In genomic region chr11:332651-333480, GRCh38 we compare ENCODE assay signal across 24 cellular contexts. TPM values are rescaled to one million over a fixed set of nuclear protein-coding genes. Genes with fewer than 3 reads are reported as not detected.
DNase-seq lines count a peak whose midpoint lies in the region; ATAC-seq, FAIRE-seq and TF ChIP-seq lines count a peak whose summit lies in the region.
"Had no signal": no experiment of that assay in that cellular context is flagged by ENCODE, and none has a peak within 500 bp of the region (broad histone marks: within the 10 kb centered on the region; RNA-seq: fewer than 3 reads in every experiment).

No MANE protein-coding gene starts in this region.

- DNase-seq in HepG2 (ENCODE audit: low spot score), result no peak
- DNase-seq in right lobe of liver, result no peak
- no peak for DNase-seq in activated naive CD8-positive, alpha-beta T cell treated with anti-CD3 and anti-CD28 coated beads for 36 hours
- DNase-seq in mesenchymal stem cell, result no peak
- no peak for DNase-seq in A172 (ENCODE audit: low spot score)
- DNase-seq in NCI-H526 (lab: John Stamatoyannopoulos, UW), result no peak
- DNase-seq in HPDE6-E6E7 (ENCODE audit: extremely low spot score), result no peak
- DNase-seq: NCI-H1048, NCI-H1930, NCI-H226, NCI-H82, nephron progenitor cell, OCI-M1 had no signal

- no peaks in the 10 kb centered on the region for H3K79me2 ChIP-seq in HepG2 (ENCODE audit: insufficient read depth, low read length)

- no peaks in the 10 kb centered on the region for H4K20me1 ChIP-seq in HepG2 (ENCODE audit: insufficient read depth, low read length)

- TF ChIP-seq RAD21 in HepG2 (CRISPR knock-in tag; IDR thresholded peaks at IDR 0.05), result no peak

- H3K4me1 Mint-ChIP-seq in activated naive CD8-positive, alpha-beta T cell treated with anti-CD3 and anti-CD28 coated beads for 36 hours, result peaks cover 56% of the 10 kb centered on the region

- no peak overlapping the region for H2AFZ ChIP-seq in HepG2 (ENCODE audit: low read length)
- H2AFZ ChIP-seq in mesenchymal stem cell (ENCODE audit: low read depth, low read length), result no peak overlapping the region

- H3K9me3 ChIP-seq in HepG2 (ENCODE audit: low read length) (no peaks in the 10 kb centered on the region), right lobe of liver (no peaks in the 10 kb centered on the region), mesenchymal stem cell (ENCODE audit: control insufficient read depth, low read length) (no peaks in the 10 kb centered on the region)
- H3K9me3 ChIP-seq: HAP-1 had no signal

- no peak overlapping the region for H2AK5ac ChIP-seq in mesenchymal stem cell (ENCODE audit: low read length, severe bottlenecking)

- CTCF ChIA-PET in HepG2 (lab: Yijun Ruan, JAX; ENCODE audit: low intra/inter-chr PET ratio, low total read pairs), result no interaction called here

- peak overlapping the region in 1 of 2 experiments; percentile 47 for H2BK12ac ChIP-seq in mesenchymal stem cell (ENCODE audit: low read length in 2 of 2)

- H4K8ac ChIP-seq in mesenchymal stem cell (ENCODE audit: low read length), result no peak overlapping the region

- no TSS peak for BruUV-seq in HepG2 (replicated peaks; lab: Mats Ljungman, UMichigan)

- TF ChIP-seq EP300 in HepG2 (IDR thresholded peaks at IDR 0.05; ENCODE audit: low read depth in 2 of 2, low read length in 2 of 2) (no peak), HepG2 (CRISPR knock-in tag; IDR thresholded peaks at IDR 0.05; ENCODE audit: borderline replicate concordance) (no peak)

- H3K18ac ChIP-seq in mesenchymal stem cell (ENCODE audit: low read depth in 1 of 2, low read length in 2 of 2), result no peak overlapping the region

- POLR2A ChIA-PET in HepG2 (lab: Yijun Ruan, JAX), result interaction anchor here (1.1 to 1.2 kb wide), 2 partner anchors 16 to 23 kb away, joined by 3 read pairs; no protein-coding TSS in a partner anchor

- H3K23ac ChIP-seq in mesenchymal stem cell (ENCODE audit: low read length in 2 of 2), result no peak overlapping the region

- H3K36me3 ChIP-seq in HepG2 (replicated peaks in 1 of 2; ENCODE audit: control insufficient read depth in 1 of 2, insufficient read depth in 2 of 2, low read length in 2 of 2) (no peaks in the 10 kb centered on the region), right lobe of liver (no peaks in the 10 kb centered on the region), mesenchymal stem cell (ENCODE audit: control insufficient read depth in 1 of 2, insufficient read depth in 2 of 2, low read depth in 1 of 2, low read length in 2 of 2) (no peaks in the 10 kb centered on the region)
- H3K36me3 ChIP-seq: HAP-1 had no signal

- peaks cover 50% of the 10 kb centered on the region for H3K4me1 ChIP-seq in HepG2 (ENCODE audit: insufficient read depth, low read length)
- H3K4me1 ChIP-seq in right lobe of liver, result peaks cover 0 to 12% (median 2%) of the 10 kb centered on the region in 4 donors
- H3K4me1 ChIP-seq in mesenchymal stem cell (ENCODE audit: control insufficient read depth, insufficient read depth, low read depth, low read length), result peaks cover 16% of the 10 kb centered on the region

- WGBS in HepG2 (ENCODE audit: low lambda C conversion rate), result 82% methylated on average over 18 of the region's 23 CpGs
- whole genome bisulfite sequencing in right lobe of liver (ENCODE audit: insufficient coverage, low coverage, low lambda C conversion rate, missing lambda C conversion rate), result no CpG with 5 or more reads among the region's 23 CpGs
- 97% methylated on average over 23 of the region's 23 CpGs for WGBS in mesenchymal stem cell

- H2BK5ac ChIP-seq in mesenchymal stem cell (ENCODE audit: low read depth, low read length, poor library complexity, severe bottlenecking), result no peak overlapping the region

- H3K27me3 Mint-ChIP-seq in activated naive CD8-positive, alpha-beta T cell treated with anti-CD3 and anti-CD28 coated beads for 36 hours, result peaks cover 4% of the 10 kb centered on the region
- H3K27me3 Mint-ChIP-seq: brain, memory B cell had no signal

- no peak overlapping the region for H3K4me3 Mint-ChIP-seq in activated naive CD8-positive, alpha-beta T cell treated with anti-CD3 and anti-CD28 coated beads for 36 hours
- H3K4me3 Mint-ChIP-seq: memory B cell; stimulated activated effector memory CD8-positive, alpha-beta T cell treated with anti-CD3 and anti-CD28 coated beads, Interleukin-12 subunit alpha, Interleukin-12 subunit beta, amount 100 ng/mL, for 72 hours had no signal

- H3K4ac ChIP-seq in mesenchymal stem cell (ENCODE audit: low read depth in 1 of 2, low read length in 2 of 2), result no peak overlapping the region

- in situ Hi-C loops in HepG2 (cut with HindIII; ENCODE audit: extremely low pct_ligation_motif_present, low pct_unique_long_range_greater_than_20kb), result no loop called here

- H3K4me3 ChIP-seq in HepG2 (replicated peaks in 1 of 3; ENCODE audit: insufficient read depth in 1 of 3, low read depth in 2 of 3, low read length in 3 of 3) (no peak overlapping the region), right lobe of liver (no peak overlapping the region), mesenchymal stem cell (ENCODE audit: insufficient read depth in 1 of 2, low read depth in 1 of 2, low read length in 2 of 2) (no peak overlapping the region)
- H3K4me3 ChIP-seq: HAP-1 had no signal

- no peaks in the 10 kb centered on the region for H3K79me1 ChIP-seq in mesenchymal stem cell (replicated peaks; ENCODE audit: low read length, poor library complexity, severe bottlenecking)

- no peak overlapping the region for H3K4me2 ChIP-seq in HepG2 (ENCODE audit: low read depth, low read length)
- H3K4me2 ChIP-seq in mesenchymal stem cell (ENCODE audit: low read length, poor library complexity, severe bottlenecking), result no peak overlapping the region

- H3K27ac ChIP-seq in HepG2 (ENCODE audit: extremely low read length, insufficient read depth, low read length) (no peak overlapping the region), right lobe of liver (no peak overlapping the region), mesenchymal stem cell (ENCODE audit: low read length, poor library complexity, severe bottlenecking) (no peak overlapping the region)

- no peak overlapping the region for H2BK120ac ChIP-seq in mesenchymal stem cell (ENCODE audit: low read depth, low read length)

- H3K14ac ChIP-seq in mesenchymal stem cell (ENCODE audit: low read length in 2 of 2), result no peak overlapping the region

- no peak overlapping the region for H3K9ac ChIP-seq in HepG2 (ENCODE audit: insufficient read depth, low read depth, low read length)
- no peak overlapping the region for H3K9ac ChIP-seq in mesenchymal stem cell (ENCODE audit: low read length)

- H3K27ac Mint-ChIP-seq in activated naive CD8-positive, alpha-beta T cell treated with anti-CD3 and anti-CD28 coated beads for 36 hours, result peak overlapping the region; percentile 16
- H3K27ac Mint-ChIP-seq: activated naive CD4-positive, alpha-beta T cell treated with anti-CD3 and anti-CD28 coated beads, Interleukin-2, amount 50 U/mL, for 72 hours; memory B cell; stimulated activated effector memory CD8-positive, alpha-beta T cell treated with anti-CD3 and anti-CD28 coated beads, Interleukin-12 subunit alpha, Interleukin-12 subunit beta, amount 100 ng/mL, for 72 hours had no signal

- H3K9me3 Mint-ChIP-seq in activated naive CD8-positive, alpha-beta T cell treated with anti-CD3 and anti-CD28 coated beads for 36 hours, result peaks cover 8% of the 10 kb centered on the region
- H3K9me3 Mint-ChIP-seq: activated naive CD4-positive, alpha-beta T cell treated with anti-CD3 and anti-CD28 coated beads, Interleukin-2, amount 50 U/mL, for 72 hours; memory B cell; stimulated activated effector memory CD8-positive, alpha-beta T cell treated with anti-CD3 and anti-CD28 coated beads, Interleukin-12 subunit alpha, Interleukin-12 subunit beta, amount 100 ng/mL, for 72 hours had no signal

- FAIRE-seq in HepG2 (lab: Jason Lieb, UNC), result no peak
- FAIRE-seq: colon had no signal

- H3K27me3 ChIP-seq in HepG2 (ENCODE audit: control insufficient read depth in 1 of 2, insufficient read depth in 2 of 2, low read length in 2 of 2) (peaks cover 0 to 13% of the 10 kb centered on the region in 2 experiments; a peak in 3 of 5 replicates), right lobe of liver (no peaks in the 10 kb centered on the region), mesenchymal stem cell (ENCODE audit: control insufficient read depth in 1 of 2, insufficient read depth in 1 of 2, low read length in 2 of 2) (no peaks in the 10 kb centered on the region)

- TF ChIP-seq POLR2A in HepG2 (IDR thresholded peaks at IDR 0.05; ENCODE audit: insufficient read depth in 1 of 2, low read depth in 2 of 2, low read length in 2 of 2), result no peak
- no peak for TF ChIP-seq POLR2A in right lobe of liver (IDR thresholded peaks at IDR 0.05)

- intact Hi-C loops in HepG2 (cut with micrococcal nuclease; ENCODE audit: unreplicated experiment) (no loop called here), right lobe of liver (cut with DNase I) (no loop called here)

- no peak for TF ChIP-seq CTCF in HepG2 (CRISPR knock-in tag; IDR thresholded peaks at IDR 0.05)
- TF ChIP-seq CTCF in right lobe of liver (IDR thresholded peaks at IDR 0.05), result no peak

- no peak overlapping the region for H2BK15ac ChIP-seq in mesenchymal stem cell (ENCODE audit: low read depth, poor library complexity, severe bottlenecking)

- ATAC-seq in HepG2 (no peak), right lobe of liver (no peak)
- ATAC-seq: activated CD4-positive, CD25-positive, alpha-beta regulatory T cell treated with anti-CD3 and anti-CD28 coated beads, Interleukin-2, amount 50 U/mL, for 24 hours; activated naive CD4-positive, alpha-beta T cell treated with anti-CD3 and anti-CD28 coated beads, Interleukin-2, amount 50 U/mL, for 72 hours; Right ventricle myocardium inferior; stimulated activated effector memory CD8-positive, alpha-beta T cell treated with anti-CD3 and anti-CD28 coated beads, Interleukin-12 subunit alpha, Interleukin-12 subunit beta, amount 100 ng/mL, for 72 hours had no signal

- peaks cover 11% of the 10 kb centered on the region for H3K36me3 Mint-ChIP-seq in activated naive CD8-positive, alpha-beta T cell treated with anti-CD3 and anti-CD28 coated beads for 36 hours
- H3K36me3 Mint-ChIP-seq: brain, memory B cell had no signal

- H4K91ac ChIP-seq in mesenchymal stem cell (ENCODE audit: low read length), result peak overlapping the region; percentile 74

RNA-seq across cellular contexts. Expression of gene IFITM3, which starts 12.2 kb away (rescaled TPM):
- total RNA-seq in HepG2 (2016; rRNA removed; fragmentation: Illumina TruSeq; extraction: Trizol), result 30.0 and 52.6 TPM in 2 replicates
- total RNA-seq in HepG2 (2016; cell fraction: cytosol; rRNA removed; fragmentation: Illumina TruSeq; extraction: Trizol; ENCODE audit: low read depth), result 16.1 and 19.2 TPM in 2 replicates
- total RNA-seq in HepG2 (2016; cell fraction: insoluble cytoplasmic fraction; rRNA removed; fragmentation: Illumina TruSeq; extraction: Trizol), result 27.9 and 45.1 TPM in 2 replicates
- total RNA-seq in HepG2 (2016; cell fraction: membrane; rRNA removed; fragmentation: Illumina TruSeq; extraction: Trizol), result 15.2 and 16.4 TPM in 2 replicates
- total RNA-seq in HepG2 (2016; cell fraction: nucleus; rRNA removed; fragmentation: Illumina TruSeq; extraction: Trizol), result 36.7 and 42.1 TPM in 2 replicates
- polyA plus RNA-seq in HepG2 (2011; rRNA removed), result 163 and 182 TPM in 2 replicates
- polyA plus RNA-seq in HepG2 (2011; cell fraction: cytosol; rRNA removed), result 316 and 459 TPM in 2 replicates
- polyA plus RNA-seq in HepG2 (2011; cell fraction: nucleus; rRNA removed), result 94.3 and 120 TPM in 2 replicates
- polyA plus RNA-seq in HepG2 (2012), result 183 and 441 TPM in 2 replicates
- polyA plus RNA-seq in HepG2 (2016; cell fraction: cytosol; fragmentation: Illumina TruSeq; extraction: Trizol; ENCODE audit: low read depth), result 87.8 and 96.5 TPM in 2 replicates
- 109 and 136 TPM in 2 replicates for polyA plus RNA-seq in HepG2 (2016; cell fraction: insoluble cytoplasmic fraction; fragmentation: Illumina TruSeq; extraction: Trizol; ENCODE audit: low read depth)
- 64.1 and 65.9 TPM in 2 replicates for polyA plus RNA-seq in HepG2 (2016; cell fraction: membrane; fragmentation: Illumina TruSeq; extraction: Trizol; ENCODE audit: low read depth)
- polyA plus RNA-seq in HepG2 (2016; cell fraction: nucleus; fragmentation: Illumina TruSeq; extraction: Trizol; ENCODE audit: insufficient read depth, low read depth), result 219 and 229 TPM in 2 replicates
- 405 and 668 TPM in 2 replicates for polyA minus RNA-seq in HepG2 (2011; rRNA and poly(A)+ RNA removed; ENCODE audit: low replicate concordance)
- polyA minus RNA-seq in HepG2 (2011; cell fraction: cytosol; rRNA and poly(A)+ RNA removed), result 180 and 184 TPM in 2 replicates
- polyA minus RNA-seq in HepG2 (2011; cell fraction: nucleus; rRNA and poly(A)+ RNA removed), result 31.3 and 46.7 TPM in 2 replicates
- total RNA-seq in right lobe of liver, result 1,000 to 10,000 TPM in 1 of 6 experiments, 100 to 1,000 TPM in 5; 445 to 1,124 (median 694) TPM
- total RNA-seq in activated naive CD8-positive, alpha-beta T cell treated with anti-CD3 and anti-CD28 coated beads for 36 hours, result 10 to 100 TPM; 93.0 to 96.1 TPM
- polyA plus RNA-seq in mesenchymal stem cell (2013, experiment 1 of 2), result 2,969 TPM
- 2,910 TPM for polyA plus RNA-seq in mesenchymal stem cell (2013, experiment 2 of 2)
- total RNA-seq in A172 (2014; rRNA removed; shearing (Covaris generic)), result 63.1 and 73.6 TPM in 2 replicates

RNA-seq across cellular contexts. Expression of gene IFITM1, which starts 19.0 kb away (rescaled TPM):
- total RNA-seq in HepG2 (2016; rRNA removed; fragmentation: Illumina TruSeq; extraction: Trizol) (0.38 TPM in 1 of 2 replicates, not detected in the other), right lobe of liver (100 to 1,000 TPM in 2 of 6 experiments, 10 to 100 TPM in 4; 15.7 to 159 (median 72.5) TPM)
- not detected in 2 replicates for total RNA-seq in HepG2 (2016; cell fraction: cytosol; rRNA removed; fragmentation: Illumina TruSeq; extraction: Trizol; ENCODE audit: low read depth)
- total RNA-seq in HepG2 (2016; cell fraction: insoluble cytoplasmic fraction; rRNA removed; fragmentation: Illumina TruSeq; extraction: Trizol), result 0.24 TPM in 1 of 2 replicates, not detected in the other
- total RNA-seq in HepG2 (2016; cell fraction: membrane; rRNA removed; fragmentation: Illumina TruSeq; extraction: Trizol), result 0.34 TPM in 1 of 2 replicates, not detected in the other
- total RNA-seq in HepG2 (2016; cell fraction: nucleus; rRNA removed; fragmentation: Illumina TruSeq; extraction: Trizol), result not detected in 2 replicates
- 11.1 and 18.7 TPM in 2 replicates for polyA plus RNA-seq in HepG2 (2011; rRNA removed)
- polyA plus RNA-seq in HepG2 (2011; cell fraction: cytosol; rRNA removed), result 15.6 and 17.2 TPM in 2 replicates
- 4.5 and 6.7 TPM in 2 replicates for polyA plus RNA-seq in HepG2 (2011; cell fraction: nucleus; rRNA removed)
- polyA plus RNA-seq in HepG2 (2012), result 5.0 and 18.1 TPM in 2 replicates
- 0.40 and 0.62 TPM in 2 replicates for polyA plus RNA-seq in HepG2 (2016; cell fraction: cytosol; fragmentation: Illumina TruSeq; extraction: Trizol; ENCODE audit: low read depth)
- not detected in 2 replicates for polyA plus RNA-seq in HepG2 (2016; cell fraction: insoluble cytoplasmic fraction; fragmentation: Illumina TruSeq; extraction: Trizol; ENCODE audit: low read depth)
- polyA plus RNA-seq in HepG2 (2016; cell fraction: membrane; fragmentation: Illumina TruSeq; extraction: Trizol; ENCODE audit: low read depth), result 0.41 TPM in 1 of 2 replicates, not detected in the other
- polyA plus RNA-seq in HepG2 (2016; cell fraction: nucleus; fragmentation: Illumina TruSeq; extraction: Trizol; ENCODE audit: insufficient read depth, low read depth), result 0.85 and 1.3 TPM in 2 replicates
- 15.4 and 536 TPM in 2 replicates for polyA minus RNA-seq in HepG2 (2011; rRNA and poly(A)+ RNA removed; ENCODE audit: low replicate concordance)
- 4.5 and 5.8 TPM in 2 replicates for polyA minus RNA-seq in HepG2 (2011; cell fraction: cytosol; rRNA and poly(A)+ RNA removed)
- polyA minus RNA-seq in HepG2 (2011; cell fraction: nucleus; rRNA and poly(A)+ RNA removed), result 1.5 and 2.7 TPM in 2 replicates
- 100 to 1,000 TPM; 345 to 356 TPM for total RNA-seq in activated naive CD8-positive, alpha-beta T cell treated with anti-CD3 and anti-CD28 coated beads for 36 hours
- polyA plus RNA-seq in mesenchymal stem cell (2013, experiment 1 of 2), result 395 TPM
- polyA plus RNA-seq in mesenchymal stem cell (2013, experiment 2 of 2), result 368 TPM
- 3.1 and 4.5 TPM in 2 replicates for total RNA-seq in A172 (2014; rRNA removed; shearing (Covaris generic))

RNA-seq across cellular contexts. Expression of gene IFITM2, which starts 25.2 kb away (rescaled TPM):
- total RNA-seq in HepG2 (2016; rRNA removed; fragmentation: Illumina TruSeq; extraction: Trizol), result 10.4 and 13.8 TPM in 2 replicates
- 4.6 and 5.5 TPM in 2 replicates for total RNA-seq in HepG2 (2016; cell fraction: cytosol; rRNA removed; fragmentation: Illumina TruSeq; extraction: Trizol; ENCODE audit: low read depth)
- 11.6 and 12.1 TPM in 2 replicates for total RNA-seq in HepG2 (2016; cell fraction: insoluble cytoplasmic fraction; rRNA removed; fragmentation: Illumina TruSeq; extraction: Trizol)
- 5.2 and 7.6 TPM in 2 replicates for total RNA-seq in HepG2 (2016; cell fraction: membrane; rRNA removed; fragmentation: Illumina TruSeq; extraction: Trizol)
- total RNA-seq in HepG2 (2016; cell fraction: nucleus; rRNA removed; fragmentation: Illumina TruSeq; extraction: Trizol), result 6.0 and 9.0 TPM in 2 replicates
- polyA plus RNA-seq in HepG2 (2011; rRNA removed), result 267 and 289 TPM in 2 replicates
- 371 and 454 TPM in 2 replicates for polyA plus RNA-seq in HepG2 (2011; cell fraction: cytosol; rRNA removed)
- polyA plus RNA-seq in HepG2 (2011; cell fraction: nucleus; rRNA removed), result 88.0 and 115 TPM in 2 replicates
- polyA plus RNA-seq in HepG2 (2012), result 111 and 258 TPM in 2 replicates
- polyA plus RNA-seq in HepG2 (2016; cell fraction: cytosol; fragmentation: Illumina TruSeq; extraction: Trizol; ENCODE audit: low read depth), result 23.4 and 27.5 TPM in 2 replicates
- polyA plus RNA-seq in HepG2 (2016; cell fraction: insoluble cytoplasmic fraction; fragmentation: Illumina TruSeq; extraction: Trizol; ENCODE audit: low read depth), result 52.2 and 56.6 TPM in 2 replicates
- polyA plus RNA-seq in HepG2 (2016; cell fraction: membrane; fragmentation: Illumina TruSeq; extraction: Trizol; ENCODE audit: low read depth), result 26.5 and 30.4 TPM in 2 replicates
- 46.2 and 58.7 TPM in 2 replicates for polyA plus RNA-seq in HepG2 (2016; cell fraction: nucleus; fragmentation: Illumina TruSeq; extraction: Trizol; ENCODE audit: insufficient read depth, low read depth)
- 409 and 521 TPM in 2 replicates for polyA minus RNA-seq in HepG2 (2011; rRNA and poly(A)+ RNA removed; ENCODE audit: low replicate concordance)
- polyA minus RNA-seq in HepG2 (2011; cell fraction: cytosol; rRNA and poly(A)+ RNA removed), result 52.0 and 52.6 TPM in 2 replicates
- 21.9 and 27.4 TPM in 2 replicates for polyA minus RNA-seq in HepG2 (2011; cell fraction: nucleus; rRNA and poly(A)+ RNA removed)
- 100 to 1,000 TPM; 157 to 624 (median 390) TPM for total RNA-seq in right lobe of liver
- total RNA-seq in activated naive CD8-positive, alpha-beta T cell treated with anti-CD3 and anti-CD28 coated beads for 36 hours, result 100 to 1,000 TPM; 474 to 496 TPM
- 1,548 TPM for polyA plus RNA-seq in mesenchymal stem cell (2013, experiment 1 of 2)
- 1,588 TPM for polyA plus RNA-seq in mesenchymal stem cell (2013, experiment 2 of 2)
- total RNA-seq in A172 (2014; rRNA removed; shearing (Covaris generic)), result 17.6 and 22.6 TPM in 2 replicates

RNA-seq across cellular contexts. Expression of gene IFITM5, which starts 33.5 kb away (rescaled TPM):
- not detected in 2 replicates for total RNA-seq in HepG2 (2016; rRNA removed; fragmentation: Illumina TruSeq; extraction: Trizol)
- not detected in 2 replicates for total RNA-seq in HepG2 (2016; cell fraction: cytosol; rRNA removed; fragmentation: Illumina TruSeq; extraction: Trizol; ENCODE audit: low read depth)
- not detected in 2 replicates for total RNA-seq in HepG2 (2016; cell fraction: insoluble cytoplasmic fraction; rRNA removed; fragmentation: Illumina TruSeq; extraction: Trizol)
- total RNA-seq in HepG2 (2016; cell fraction: membrane; rRNA removed; fragmentation: Illumina TruSeq; extraction: Trizol), result not detected in 2 replicates
- not detected in 2 replicates for total RNA-seq in HepG2 (2016; cell fraction: nucleus; rRNA removed; fragmentation: Illumina TruSeq; extraction: Trizol)
- not detected in 2 replicates for polyA plus RNA-seq in HepG2 (2011; rRNA removed)
- not detected in 2 replicates for polyA plus RNA-seq in HepG2 (2011; cell fraction: cytosol; rRNA removed)
- not detected in 2 replicates for polyA plus RNA-seq in HepG2 (2011; cell fraction: nucleus; rRNA removed)
- polyA plus RNA-seq in HepG2 (2012), result not detected in 2 replicates
- polyA plus RNA-seq in HepG2 (2016; cell fraction: cytosol; fragmentation: Illumina TruSeq; extraction: Trizol; ENCODE audit: low read depth), result not detected in 2 replicates
- polyA plus RNA-seq in HepG2 (2016; cell fraction: insoluble cytoplasmic fraction; fragmentation: Illumina TruSeq; extraction: Trizol; ENCODE audit: low read depth), result not detected in 2 replicates
- polyA plus RNA-seq in HepG2 (2016; cell fraction: membrane; fragmentation: Illumina TruSeq; extraction: Trizol; ENCODE audit: low read depth), result not detected in 2 replicates
- not detected in 2 replicates for polyA plus RNA-seq in HepG2 (2016; cell fraction: nucleus; fragmentation: Illumina TruSeq; extraction: Trizol; ENCODE audit: insufficient read depth, low read depth)
- polyA minus RNA-seq in HepG2 (2011; rRNA and poly(A)+ RNA removed; ENCODE audit: low replicate concordance), result not detected in 2 replicates
- polyA minus RNA-seq in HepG2 (2011; cell fraction: cytosol; rRNA and poly(A)+ RNA removed), result not detected in 2 replicates
- polyA minus RNA-seq in HepG2 (2011; cell fraction: nucleus; rRNA and poly(A)+ RNA removed), result not detected in 2 replicates
- not detected for total RNA-seq in right lobe of liver
- total RNA-seq in activated naive CD8-positive, alpha-beta T cell treated with anti-CD3 and anti-CD28 coated beads for 36 hours, result not detected
- polyA plus RNA-seq in mesenchymal stem cell (2013, experiment 1 of 2), result not detected
- not detected for polyA plus RNA-seq in mesenchymal stem cell (2013, experiment 2 of 2)
- not detected in 2 replicates for total RNA-seq in A172 (2014; rRNA removed; shearing (Covaris generic))
- total RNA-seq: activated naive CD4-positive, alpha-beta T cell treated with anti-CD3 and anti-CD28 coated beads, Interleukin-2, amount 50 U/mL, for 72 hours; LHCN-M2; Right ventricle myocardium inferior; ureter had no signal
- polyA plus RNA-seq: AG04450 had no signal

RNA-seq across cellular contexts. Expression of gene B4GALNT4, which starts 36.4 kb away (rescaled TPM):
- total RNA-seq in HepG2 (2016; rRNA removed; fragmentation: Illumina TruSeq; extraction: Trizol) (24.8 and 50.1 TPM in 2 replicates), right lobe of liver (under 1 TPM in 2 of 6 experiments, not detected in 4; 0.05 to 0.07 TPM)
- total RNA-seq in HepG2 (2016; cell fraction: cytosol; rRNA removed; fragmentation: Illumina TruSeq; extraction: Trizol; ENCODE audit: low read depth), result 13.7 and 15.2 TPM in 2 replicates
- total RNA-seq in HepG2 (2016; cell fraction: insoluble cytoplasmic fraction; rRNA removed; fragmentation: Illumina TruSeq; extraction: Trizol), result 20.5 and 56.5 TPM in 2 replicates
- 36.4 and 42.9 TPM in 2 replicates for total RNA-seq in HepG2 (2016; cell fraction: membrane; rRNA removed; fragmentation: Illumina TruSeq; extraction: Trizol)
- 47.2 and 48.9 TPM in 2 replicates for total RNA-seq in HepG2 (2016; cell fraction: nucleus; rRNA removed; fragmentation: Illumina TruSeq; extraction: Trizol)
- 30.5 and 34.4 TPM in 2 replicates for polyA plus RNA-seq in HepG2 (2011; rRNA removed)
- 18.4 and 40.1 TPM in 2 replicates for polyA plus RNA-seq in HepG2 (2011; cell fraction: cytosol; rRNA removed)
- polyA plus RNA-seq in HepG2 (2011; cell fraction: nucleus; rRNA removed), result 268 and 442 TPM in 2 replicates
- polyA plus RNA-seq in HepG2 (2012), result 19.2 and 34.3 TPM in 2 replicates
- polyA plus RNA-seq in HepG2 (2016; cell fraction: cytosol; fragmentation: Illumina TruSeq; extraction: Trizol; ENCODE audit: low read depth), result 11.8 and 14.2 TPM in 2 replicates
- polyA plus RNA-seq in HepG2 (2016; cell fraction: insoluble cytoplasmic fraction; fragmentation: Illumina TruSeq; extraction: Trizol; ENCODE audit: low read depth), result 26.0 and 28.4 TPM in 2 replicates
- polyA plus RNA-seq in HepG2 (2016; cell fraction: membrane; fragmentation: Illumina TruSeq; extraction: Trizol; ENCODE audit: low read depth), result 26.2 and 30.9 TPM in 2 replicates
- 152 and 159 TPM in 2 replicates for polyA plus RNA-seq in HepG2 (2016; cell fraction: nucleus; fragmentation: Illumina TruSeq; extraction: Trizol; ENCODE audit: insufficient read depth, low read depth)
- 0.07 and 19.7 TPM in 2 replicates for polyA minus RNA-seq in HepG2 (2011; rRNA and poly(A)+ RNA removed; ENCODE audit: low replicate concordance)
- polyA minus RNA-seq in HepG2 (2011; cell fraction: cytosol; rRNA and poly(A)+ RNA removed), result 10.4 and 11.1 TPM in 2 replicates
- polyA minus RNA-seq in HepG2 (2011; cell fraction: nucleus; rRNA and poly(A)+ RNA removed), result 16.9 and 22.4 TPM in 2 replicates
- total RNA-seq in activated naive CD8-positive, alpha-beta T cell treated with anti-CD3 and anti-CD28 coated beads for 36 hours, result 1 to 10 TPM; 1.1 to 1.9 TPM
- 17.0 TPM for polyA plus RNA-seq in mesenchymal stem cell (2013, experiment 1 of 2)
- polyA plus RNA-seq in mesenchymal stem cell (2013, experiment 2 of 2), result 15.3 TPM
- total RNA-seq in A172 (2014; rRNA removed; shearing (Covaris generic)), result 27.9 and 40.8 TPM in 2 replicates
